1 cellular context compared by ENCODE assay signal in genomic region chr20:13765299-13765698, GRCh38.
TF ChIP-seq lines count a peak whose summit lies in the region.

No MANE protein-coding gene starts in this region.

TF ChIP-seq in GM12878, 131 proteins besides CTCF, POLR2A, EP300 and RAD21:
- TF ChIP-seq RELA (IDR thresholded peaks at IDR 0.05; ENCODE audit: borderline replicate concordance, partially characterized antibody) (no peak), SUPT20H (IDR thresholded peaks at IDR 0.05; ENCODE audit: borderline replicate concordance, control insufficient read depth, low read depth, low read length) (no peak), CBX5 (IDR thresholded peaks at IDR 0.05; ENCODE audit: low read depth) (0 out of 2 replicates have a peak, but pooled peaks have one; percentile 3), SPI1 (IDR thresholded peaks at IDR 0.05; ENCODE audit: borderline replicate concordance, insufficient read depth, low read depth, low read length) (no peak)
